Comparison of ENCODE assay signal across 1 cellular context in genomic region chr19:918481-919156, GRCh38.
TF ChIP-seq lines count a peak whose summit lies in the region.

No MANE protein-coding gene starts in this region.

TF ChIP-seq in WTC11, 78 proteins besides CTCF, POLR2A, EP300 and RAD21 (continued from another document):
- TF ChIP-seq, protein P1, sequence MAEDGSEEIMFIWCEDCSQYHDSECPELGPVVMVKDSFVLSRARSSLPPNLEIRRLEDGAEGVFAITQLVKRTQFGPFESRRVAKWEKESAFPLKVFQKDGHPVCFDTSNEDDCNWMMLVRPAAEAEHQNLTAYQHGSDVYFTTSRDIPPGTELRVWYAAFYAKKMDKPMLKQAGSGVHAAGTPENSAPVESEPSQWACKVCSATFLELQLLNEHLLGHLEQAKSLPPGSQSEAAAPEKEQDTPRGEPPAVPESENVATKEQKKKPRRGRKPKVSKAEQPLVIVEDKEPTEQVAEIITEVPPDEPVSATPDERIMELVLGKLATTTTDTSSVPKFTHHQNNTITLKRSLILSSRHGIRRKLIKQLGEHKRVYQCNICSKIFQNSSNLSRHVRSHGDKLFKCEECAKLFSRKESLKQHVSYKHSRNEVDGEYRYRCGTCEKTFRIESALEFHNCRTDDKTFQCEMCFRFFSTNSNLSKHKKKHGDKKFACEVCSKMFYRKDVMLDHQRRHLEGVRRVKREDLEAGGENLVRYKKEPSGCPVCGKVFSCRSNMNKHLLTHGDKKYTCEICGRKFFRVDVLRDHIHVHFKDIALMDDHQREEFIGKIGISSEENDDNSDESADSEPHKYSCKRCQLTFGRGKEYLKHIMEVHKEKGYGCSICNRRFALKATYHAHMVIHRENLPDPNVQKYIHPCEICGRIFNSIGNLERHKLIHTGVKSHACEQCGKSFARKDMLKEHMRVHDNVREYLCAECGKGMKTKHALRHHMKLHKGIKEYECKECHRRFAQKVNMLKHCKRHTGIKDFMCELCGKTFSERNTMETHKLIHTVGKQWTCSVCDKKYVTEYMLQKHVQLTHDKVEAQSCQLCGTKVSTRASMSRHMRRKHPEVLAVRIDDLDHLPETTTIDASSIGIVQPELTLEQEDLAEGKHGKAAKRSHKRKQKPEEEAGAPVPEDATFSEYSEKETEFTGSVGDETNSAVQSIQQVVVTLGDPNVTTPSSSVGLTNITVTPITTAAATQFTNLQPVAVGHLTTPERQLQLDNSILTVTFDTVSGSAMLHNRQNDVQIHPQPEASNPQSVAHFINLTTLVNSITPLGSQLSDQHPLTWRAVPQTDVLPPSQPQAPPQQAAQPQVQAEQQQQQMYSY (CRISPR knock-in tag; IDR thresholded peaks at IDR 0.05), result no peak
- TF ChIP-seq, protein P2, sequence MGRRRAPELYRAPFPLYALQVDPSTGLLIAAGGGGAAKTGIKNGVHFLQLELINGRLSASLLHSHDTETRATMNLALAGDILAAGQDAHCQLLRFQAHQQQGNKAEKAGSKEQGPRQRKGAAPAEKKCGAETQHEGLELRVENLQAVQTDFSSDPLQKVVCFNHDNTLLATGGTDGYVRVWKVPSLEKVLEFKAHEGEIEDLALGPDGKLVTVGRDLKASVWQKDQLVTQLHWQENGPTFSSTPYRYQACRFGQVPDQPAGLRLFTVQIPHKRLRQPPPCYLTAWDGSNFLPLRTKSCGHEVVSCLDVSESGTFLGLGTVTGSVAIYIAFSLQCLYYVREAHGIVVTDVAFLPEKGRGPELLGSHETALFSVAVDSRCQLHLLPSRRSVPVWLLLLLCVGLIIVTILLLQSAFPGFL (CRISPR knock-in tag; IDR thresholded peaks at IDR 0.05; ENCODE audit: borderline replicate concordance), result no peak
